In genomic region chr10:1552881-1553595, GRCh38 we compare ENCODE assay signal across 16 cellular contexts.
DNase-seq lines count a peak whose midpoint lies in the region; ATAC-seq and TF ChIP-seq lines count a peak whose summit lies in the region.
"Had no signal": no experiment of that assay in that cellular context is flagged by ENCODE, and none has a peak within 500 bp of the region (broad histone marks: within the 10 kb centered on the region; RNA-seq: fewer than 3 reads in every experiment).

No MANE protein-coding gene starts in this region.

- H3K36me3 Mint-ChIP-seq in naive thymus-derived CD4-positive, alpha-beta T cell, result no peaks in the 10 kb centered on the region

- no peak overlapping the region for H3K27ac ChIP-seq in left lung
- H3K27ac ChIP-seq in sigmoid colon, result no peak overlapping the region
- H3K27ac ChIP-seq in naive thymus-derived CD4-positive, alpha-beta T cell (ENCODE audit: low read depth, low read length), result no peak overlapping the region

- H3K27me3 ChIP-seq in left lung, result peaks cover 0 to 21% of the 10 kb centered on the region in 2 donors
- no peaks in the 10 kb centered on the region for H3K27me3 ChIP-seq in sigmoid colon
- no peaks in the 10 kb centered on the region for H3K27me3 ChIP-seq in naive thymus-derived CD4-positive, alpha-beta T cell (ENCODE audit: control insufficient read depth in 2 of 2, insufficient read depth in 2 of 2, low read length in 2 of 2)

- H3K4me1 ChIP-seq in left lung (no peaks in the 10 kb centered on the region), sigmoid colon (no peaks in the 10 kb centered on the region)
- H3K4me1 ChIP-seq in naive thymus-derived CD4-positive, alpha-beta T cell (ENCODE audit: control insufficient read depth in 2 of 2, insufficient read depth in 2 of 2, low read length in 2 of 2), result no peaks in the 10 kb centered on the region
- H3K4me1 ChIP-seq: HAP-1 had no signal

- intact Hi-C loops in left lung (cut with DNase I), result no loop called here
- intact Hi-C loops in sigmoid colon (cut with DNase I), result no loop called here
- intact Hi-C loops in naive thymus-derived CD4-positive, alpha-beta T cell (cut with micrococcal nuclease), result no loop called here

- peak; percentile 2 for DNase-seq in activated naive CD4-positive, alpha-beta T cell treated with anti-CD3 and anti-CD28 coated beads, Interleukin-2, amount 50 U/mL, for 16 hours
- DNase-seq in activated naive CD4-positive, alpha-beta T cell (lab: John Stamatoyannopoulos, UW), result no peak
- DNase-seq in NCI-H1694 treated with DMSO at 0.1 percent for 48 hours (lab: John Stamatoyannopoulos, UW) (peak; percentile 29), left lung (peak; percentile 7 to 58), sigmoid colon (peak; percentile 15)
- DNase-seq in naive thymus-derived CD4-positive, alpha-beta T cell, result no peak
- no peak for DNase-seq in activated T-cell treated with anti-CD3 and anti-CD28 coated beads, Interleukin-2, amount 50 U/mL, for 48 hours
- DNase-seq: DMS79, KBM-7, NCI-H1105 treated with DMSO at 0.1 percent for 48 hours, NCI-H69, SIG-M5, SK-N-SH had no signal

- TF ChIP-seq POLR2A in sigmoid colon (IDR thresholded peaks at IDR 0.05), result no peak

- POLR2A ChIA-PET in naive thymus-derived CD4-positive, alpha-beta T cell (lab: Charles Lee), result no interaction called here

- H3K4me3 Mint-ChIP-seq in naive thymus-derived CD4-positive, alpha-beta T cell, result no peak overlapping the region
- H3K4me3 Mint-ChIP-seq: GM23338 had no signal

- H3K27me3 Mint-ChIP-seq in naive thymus-derived CD4-positive, alpha-beta T cell, result peaks cover 0 to 11% (median 5%) of the 10 kb centered on the region in 5 donors

- H3K27ac Mint-ChIP-seq in naive thymus-derived CD4-positive, alpha-beta T cell, result no peak overlapping the region
- H3K27ac Mint-ChIP-seq: GM23338 had no signal

- ATAC-seq in left lung, result no peak
- ATAC-seq in naive thymus-derived CD4-positive, alpha-beta T cell, result no peak
- ATAC-seq in GM21423 (IDR thresholded peaks at IDR 0.05; ENCODE audit: unreplicated experiment), result no peak

- H3K36me3 ChIP-seq in left lung (no peaks in the 10 kb centered on the region), sigmoid colon (no peaks in the 10 kb centered on the region)
- no peaks in the 10 kb centered on the region for H3K36me3 ChIP-seq in naive thymus-derived CD4-positive, alpha-beta T cell (ENCODE audit: control insufficient read depth in 2 of 3, insufficient read depth in 3 of 3, low read length in 3 of 3)
- H3K36me3 ChIP-seq: HAP-1 had no signal

- H3K9me3 ChIP-seq in left lung (peaks cover 0 to 5% of the 10 kb centered on the region in 2 donors), sigmoid colon (peaks cover 0 to 3% (median 0%) of the 10 kb centered on the region in 4 donors)
- peaks cover 0 to 2% (median 0%) of the 10 kb centered on the region in 3 experiments for H3K9me3 ChIP-seq in naive thymus-derived CD4-positive, alpha-beta T cell (ENCODE audit: control insufficient read depth in 2 of 3, low read length in 3 of 3)
- H3K9me3 ChIP-seq: HAP-1, SK-N-SH had no signal

- H3K4me3 ChIP-seq in left lung (no peak overlapping the region), sigmoid colon (no peak overlapping the region)
- H3K4me3 ChIP-seq in naive thymus-derived CD4-positive, alpha-beta T cell (ENCODE audit: low read length), result no peak overlapping the region
- H3K4me3 ChIP-seq: GM23338, HAP-1 had no signal

- WGBS in sigmoid colon, 2 donors, result 77 to 79% methylated on average over 28 of the region's 28 CpGs

- TF ChIP-seq CTCF in left lung (IDR thresholded peaks at IDR 0.05) (no peak), sigmoid colon (IDR thresholded peaks at IDR 0.05) (no peak)

- peaks cover 0 to 5% (median 0%) of the 10 kb centered on the region in 11 donors for H3K9me3 Mint-ChIP-seq in naive thymus-derived CD4-positive, alpha-beta T cell

- TF ChIP-seq EP300 in sigmoid colon (IDR thresholded peaks at IDR 0.05), result no peak

- CTCF ChIA-PET in naive thymus-derived CD4-positive, alpha-beta T cell (lab: Charles Lee), result no interaction called here

- peaks cover 0 to 22% (median 1%) of the 10 kb centered on the region in 7 donors for H3K4me1 Mint-ChIP-seq in naive thymus-derived CD4-positive, alpha-beta T cell

Comparison
In these comparisons a context has a peak if more than half of its experiments do, and no peak if none do; other contexts are left out.
1. DNase-seq: peak in activated naive CD4-positive, alpha-beta T cell treated with anti-CD3 and anti-CD28 coated beads, Interleukin-2, amount 50 U/mL, for 16 hours (single experiment), NCI-H1694 treated with DMSO at 0.1 percent for 48 hours (single experiment), left lung (2 of 2) and sigmoid colon (single experiment); none in activated naive CD4-positive, alpha-beta T cell (0 of 4), naive thymus-derived CD4-positive, alpha-beta T cell (0 of 9) and activated T-cell treated with anti-CD3 and anti-CD28 coated beads, Interleukin-2, amount 50 U/mL, for 48 hours (0 of 2).